ENCODE assay signal across 17 cellular contexts in genomic region chr10:71303569-71303907, GRCh38.
"Had no signal": no experiment of that assay in that cellular context is flagged by ENCODE, and none has a peak within 500 bp of the region (broad histone marks: within the 10 kb centered on the region; RNA-seq: fewer than 3 reads in every experiment).

No MANE protein-coding gene starts in this region.

- H3K9me3 Mint-ChIP-seq: activated naive CD8-positive, alpha-beta T cell treated with anti-CD3 and anti-CD28 coated beads, Interleukin-2, amount 10 ng/mL, durations not matched to agents 7 days and 5 days; activated T-cell treated with anti-CD3 and anti-CD28 coated beads, Interleukin-2, amount 50 U/mL, for 72 hours; effector memory CD8-positive, alpha-beta T cell; nephron; stimulated activated naive CD8-positive, alpha-beta T cell treated with anti-CD3 and anti-CD28 coated beads, Interleukin-15, Interleukin-2, amounts not matched to agents 100 ng/mL and 50 ng/mL, for 24 hours had no signal

- H3K4me3 ChIP-seq: psoas muscle, right lobe of liver, smooth muscle cell, suprapubic skin, upper lobe of left lung had no signal

- H3K27ac Mint-ChIP-seq: activated naive CD8-positive, alpha-beta T cell treated with anti-CD3 and anti-CD28 coated beads, Interleukin-2, amount 10 ng/mL, durations not matched to agents 7 days and 5 days; activated T-cell treated with anti-CD3 and anti-CD28 coated beads, Interleukin-2, amount 50 U/mL, for 72 hours; stimulated activated naive CD8-positive, alpha-beta T cell treated with anti-CD3 and anti-CD28 coated beads, Interleukin-15, Interleukin-2, amounts not matched to agents 100 ng/mL and 50 ng/mL, for 24 hours had no signal

- H3K4me3 Mint-ChIP-seq: activated naive CD8-positive, alpha-beta T cell treated with anti-CD3 and anti-CD28 coated beads, Interleukin-2, amount 10 ng/mL, durations not matched to agents 7 days and 5 days; activated T-cell treated with anti-CD3 and anti-CD28 coated beads, Interleukin-2, amount 50 U/mL, for 72 hours; effector memory CD8-positive, alpha-beta T cell; nephron; stimulated activated naive CD8-positive, alpha-beta T cell treated with anti-CD3 and anti-CD28 coated beads, Interleukin-15, Interleukin-2, amounts not matched to agents 100 ng/mL and 50 ng/mL, for 24 hours had no signal

- H3K36me3 Mint-ChIP-seq: activated naive CD8-positive, alpha-beta T cell treated with anti-CD3 and anti-CD28 coated beads, Interleukin-2, amount 10 ng/mL, durations not matched to agents 7 days and 5 days had no signal

- DNase-seq: activated CD4-positive, alpha-beta T cell treated with anti-CD3 and anti-CD28 coated beads for 4 hours; activated CD8-positive, alpha-beta memory T cell treated with anti-CD3 and anti-CD28 coated beads, Interleukin-2, amount 50 U/mL, for 48 hours; activated naive CD4-positive, alpha-beta T cell; activated naive CD8-positive, alpha-beta T cell treated with anti-CD3 and anti-CD28 coated beads, Interleukin-2, amount 10 ng/mL, durations not matched to agents 7 days and 5 days; activated T-cell treated with anti-CD3 and anti-CD28 coated beads, Interleukin-2, amount 50 U/mL, for 72 hours; effector memory CD8-positive, alpha-beta T cell; head of caudate nucleus; stimulated activated CD4-positive, alpha-beta T cell treated with anti-CD3 and anti-CD28 coated beads, Interleukin-4, amount 100 ng/mL, for 4 hours; stimulated activated CD8-positive, alpha-beta memory T cell treated with anti-CD3 and anti-CD28 coated beads, Interleukin-4, amount 100 ng/mL, for 48 hours; upper lobe of left lung had no signal

- FAIRE-seq: frontal cortex had no signal

- H3K4me2 ChIP-seq: smooth muscle cell had no signal

- H3K27ac ChIP-seq: psoas muscle, suprapubic skin, upper lobe of left lung had no signal

- H3K9me3 ChIP-seq: psoas muscle, right lobe of liver, suprapubic skin, upper lobe of left lung had no signal

- H3K27me3 ChIP-seq: right lobe of liver, suprapubic skin, upper lobe of left lung had no signal

- H3K4me1 ChIP-seq: psoas muscle had no signal

- H3K36me3 ChIP-seq: right lobe of liver, suprapubic skin had no signal
